Comparison of ENCODE assay signal across 1 cellular context in genomic region chr1:199875337-199875736, GRCh38.
TF ChIP-seq lines count a peak whose summit lies in the region.

No MANE protein-coding gene starts in this region.

TF ChIP-seq in K562, 482 proteins besides CTCF, POLR2A, EP300 and RAD21 (continued from another document):
- TF ChIP-seq E4F1 (CRISPR knock-in tag; IDR thresholded peaks at IDR 0.05; ENCODE audit: borderline replicate concordance) (no peak), RREB1 (CRISPR knock-in tag; IDR thresholded peaks at IDR 0.05) (no peak), HLTF (IDR thresholded peaks at IDR 0.05) (no peak), NFIX (CRISPR knock-in tag; IDR thresholded peaks at IDR 0.05; ENCODE audit: low read depth) (no peak), FOXP1 (CRISPR knock-in tag; IDR thresholded peaks at IDR 0.05) (no peak), ZNF140 (CRISPR knock-in tag; IDR thresholded peaks at IDR 0.05) (no peak)
